ENCODE assay signal across 8 cellular contexts in the genomic region with DNA sequence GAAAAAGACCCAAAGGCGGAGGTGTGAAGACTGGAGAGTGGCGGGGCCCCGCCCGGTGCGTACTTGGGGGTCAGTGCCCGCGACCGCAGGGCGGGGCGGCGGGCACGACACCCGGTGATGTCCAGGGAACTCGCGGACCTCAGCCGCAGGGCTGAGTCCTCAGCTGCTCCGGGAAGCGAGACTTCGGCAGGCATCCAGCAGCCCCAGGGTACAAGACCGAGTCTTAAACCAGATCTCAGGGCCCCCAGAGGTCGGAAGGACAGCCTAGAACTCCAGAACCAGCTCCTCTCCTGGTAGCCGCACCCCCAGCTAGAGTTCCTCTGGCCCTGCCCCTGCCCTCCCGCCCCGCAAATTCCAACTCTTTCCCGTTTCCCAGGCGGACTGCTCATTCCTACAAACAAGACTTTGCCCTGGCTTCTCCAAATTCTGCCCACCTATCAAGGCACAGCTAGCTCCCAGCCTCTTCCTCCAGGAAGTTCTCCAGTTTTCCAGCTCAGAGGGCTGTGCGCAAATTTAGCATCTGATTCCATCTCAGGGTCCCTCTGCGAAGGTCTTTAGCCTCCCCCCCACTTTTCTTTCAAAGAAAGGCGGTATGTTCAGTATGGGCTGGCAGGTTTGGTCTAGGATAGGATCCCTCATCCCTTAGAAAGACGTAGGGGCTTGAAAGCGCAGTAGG.
DNase-seq lines count a peak whose midpoint lies in the region; ATAC-seq and TF ChIP-seq lines count a peak whose summit lies in the region.

No MANE protein-coding gene starts in this region.

- H3K9ac ChIP-seq in mucosa of rectum (ENCODE audit: low read depth in 1 of 2, low read length in 2 of 2): peak overlapping the region; percentile 36 to 47

- no peaks in the 10 kb centered on the region for H3K79me2 ChIP-seq in DOHH2 (ENCODE audit: control insufficient read depth, low read length)

- 0 out of 2 replicates have a peak, but pooled peaks cover 2% of the 10 kb centered on the region for H4K20me1 ChIP-seq in DOHH2 (ENCODE audit: control insufficient read depth, insufficient read depth, low read depth, low read length)

- H3K4me3 ChIP-seq in DOHH2 (ENCODE audit: low read length) (peak overlapping the region; percentile 6; the same call in 1 of the 2 replicates), coronary artery (peak overlapping the region; percentile 72), mucosa of rectum (ENCODE audit: low read length in 2 of 2) (peak overlapping the region; percentile 67 to 75)

- H3K27me3 ChIP-seq in DOHH2 (ENCODE audit: control insufficient read depth, low read length) (peaks cover 55% of the 10 kb centered on the region), mucosa of rectum (ENCODE audit: control insufficient read depth in 2 of 2, insufficient read depth in 2 of 2, low read length in 2 of 2) (peaks cover 18 to 22% of the 10 kb centered on the region in 2 donors)

- H3F3A ChIP-seq in DOHH2 (ENCODE audit: control insufficient read depth, insufficient read depth): no peaks in the 10 kb centered on the region

- H3K9me2 ChIP-seq in DOHH2 (replicated peaks; ENCODE audit: control insufficient read depth, low read length): no peaks in the 10 kb centered on the region

- no peaks in the 10 kb centered on the region for H3K36me3 ChIP-seq in DOHH2 (ENCODE audit: control insufficient read depth, low read length)
- no peaks in the 10 kb centered on the region for H3K36me3 ChIP-seq in mucosa of rectum (ENCODE audit: control insufficient read depth in 2 of 2, insufficient read depth in 2 of 2, low read length in 2 of 2)

- ATAC-seq in GM18861 (IDR thresholded peaks at IDR 0.05; ENCODE audit: unreplicated experiment) (no peak), HG02852 (IDR thresholded peaks at IDR 0.05; ENCODE audit: unreplicated experiment) (no peak), HG03135 (IDR thresholded peaks at IDR 0.05; ENCODE audit: unreplicated experiment) (no peak)

- peak overlapping the region; percentile 95 for H3K4me2 ChIP-seq in DOHH2 (ENCODE audit: low read length)

- H3K4me1 ChIP-seq in DOHH2 (ENCODE audit: control insufficient read depth, low read length) (peaks cover 22% of the 10 kb centered on the region), mucosa of rectum (ENCODE audit: control insufficient read depth in 2 of 2, insufficient read depth in 2 of 2, low read length in 2 of 2) (peaks cover 14 to 25% of the 10 kb centered on the region in 2 donors)

- no peaks in the 10 kb centered on the region for H3K9me3 ChIP-seq in DOHH2 (ENCODE audit: control insufficient read depth, insufficient read depth, low read length)
- no peaks in the 10 kb centered on the region for H3K9me3 ChIP-seq in mucosa of rectum (ENCODE audit: control insufficient read depth in 2 of 2, low read length in 2 of 2)

- H3K27ac ChIP-seq in DOHH2 (ENCODE audit: low read depth, low read length): no peak overlapping the region
- peak overlapping the region in 1 of 2 donors; percentile 83 for H3K27ac ChIP-seq in coronary artery
- peak overlapping the region; percentile 42 to 48 for H3K27ac ChIP-seq in mucosa of rectum (ENCODE audit: low read depth in 2 of 2, low read length in 2 of 2)

- TF ChIP-seq CTCF in DOHH2 (IDR thresholded peaks at IDR 0.05; ENCODE audit: low read depth, low read length, poor library complexity, severe bottlenecking) (no peak), coronary artery (IDR thresholded peaks at IDR 0.05) (no peak)

- DNase-seq in NCI-H526 treated with DMSO at 0.1 percent for 48 hours (lab: John Stamatoyannopoulos, UW) (peak; percentile 1), coronary artery (ENCODE audit: low spot score) (no peak), SKM-1 (lab: John Stamatoyannopoulos, UW; ENCODE audit: unreplicated experiment) (no peak)

Comparison
In these comparisons a context has a peak if more than half of its experiments do, and no peak if none do; other contexts are left out.
1. H3K4me3 ChIP-seq: peak in every context shown above with its lines; median percentile 72 in coronary artery; 71 in mucosa of rectum; 6 in DOHH2.